29 cellular contexts compared by ENCODE assay signal in genomic region chr21:15207635-15208370, GRCh38.
"Had no signal": no experiment of that assay in that cellular context is flagged by ENCODE, and none has a peak within 500 bp of the region (broad histone marks: within the 10 kb centered on the region; RNA-seq: fewer than 3 reads in every experiment).

No MANE protein-coding gene starts in this region.

- H2AFZ ChIP-seq: neural progenitor cell had no signal

- H3K36me3 ChIP-seq: left lung, lower lobe of right lung, neural progenitor cell, pancreas, prostate gland, stomach, suprapubic skin, thoracic aorta, tibial artery, uterus had no signal

- H3K9me3 Mint-ChIP-seq: immature natural killer cell; naive thymus-derived CD8-positive, alpha-beta T cell; stimulated activated naive B cell treated with anti-CD40 and anti-IgM and Interleukin-4, amounts not matched to agents 10 μg/mL and 1 μg/mL and 100 μg/mL, for 72 hours had no signal

- ATAC-seq: left colon; naive thymus-derived CD8-positive, alpha-beta T cell; pancreas; right cardiac atrium; stimulated activated naive CD8-positive, alpha-beta T cell treated with anti-CD3 and anti-CD28 coated beads, Interleukin-15, Interleukin-2, amounts not matched to agents 100 U/mL and 50 U/mL, for 24 hours had no signal

- H3K27ac Mint-ChIP-seq: immature natural killer cell; nephron; neural progenitor cell; stimulated activated naive B cell treated with anti-CD40 and anti-IgM and Interleukin-4, amounts not matched to agents 10 μg/mL and 1 μg/mL and 100 μg/mL, for 72 hours; type B pancreatic cell had no signal

- H3K27me3 Mint-ChIP-seq: type B pancreatic cell had no signal

- DNase-seq: hypothalamus; immature natural killer cell; kidney; left colon; left lung; lower lobe of right lung; mammary epithelial cell; mesenchymal stem cell; naive thymus-derived CD8-positive, alpha-beta T cell; nucleus accumbens; pancreas; retina; right cardiac atrium; stimulated activated CD4-positive, alpha-beta T cell treated with anti-CD3 and anti-CD28 coated beads, Interleukin-12 subunit alpha, Interleukin-12 subunit beta, amount 100 ng/mL, for 4 hours; stimulated activated CD4-positive, alpha-beta T cell treated with anti-CD3 and anti-CD28 coated beads, Interleukin-15, amount 100 ng/mL, for 24 hours; stimulated activated CD4-positive, alpha-beta T cell treated with anti-CD3 and anti-CD28 coated beads, Interleukin-2, amount 100 ng/mL, for 24 hours; stimulated activated CD4-positive, alpha-beta T cell treated with anti-CD3 and anti-CD28 coated beads, Interleukin-4, amount 100 ng/mL, for 1 hour; stimulated activated naive B cell treated with anti-CD40 and anti-IgM and Interleukin-4, amounts not matched to agents 10 μg/mL and 1 μg/mL and 100 μg/mL, for 72 hours; stimulated activated naive CD8-positive, alpha-beta T cell treated with anti-CD3 and anti-CD28 coated beads, Interleukin-15, Interleukin-2, amounts not matched to agents 100 U/mL and 50 U/mL, for 24 hours; stomach; tibial artery; uterus had no signal

- H3K36me3 Mint-ChIP-seq: immature natural killer cell; neural progenitor cell; stimulated activated naive B cell treated with anti-CD40 and anti-IgM and Interleukin-4, amounts not matched to agents 10 μg/mL and 1 μg/mL and 100 μg/mL, for 72 hours; type B pancreatic cell had no signal

- H3K4me3 Mint-ChIP-seq: immature natural killer cell; naive thymus-derived CD8-positive, alpha-beta T cell; nephron; neural progenitor cell; stimulated activated naive B cell treated with anti-CD40 and anti-IgM and Interleukin-4, amounts not matched to agents 10 μg/mL and 1 μg/mL and 100 μg/mL, for 72 hours; type B pancreatic cell had no signal

- H3K4me3 ChIP-seq: left lung, lower lobe of right lung, neural progenitor cell, pancreas, prostate gland, stomach, suprapubic skin, thoracic aorta, tibial artery, uterus had no signal

- H3K9ac ChIP-seq: neural progenitor cell had no signal

- FAIRE-seq: islet of Langerhans, kidney, pancreas had no signal

- H3K4me1 ChIP-seq: prostate gland, uterus had no signal

- H3K27ac ChIP-seq: lower lobe of right lung, neural progenitor cell, pancreas, prostate gland, stomach, suprapubic skin, thoracic aorta, tibial artery, uterus had no signal

- H3K27me3 ChIP-seq: left lung, neural progenitor cell, pancreas, stomach, suprapubic skin, tibial artery, uterus had no signal

- H3K4me2 ChIP-seq: neural progenitor cell had no signal

- H3K9me3 ChIP-seq: left lung, lower lobe of right lung, pancreas, prostate gland, stomach, suprapubic skin, thoracic aorta, tibial artery, uterus had no signal
